Comparison of ENCODE assay signal across 15 cellular contexts in genomic region chr14:105889666-105890473, GRCh38.
DNase-seq lines count a peak whose midpoint lies in the region; ATAC-seq, FAIRE-seq and TF ChIP-seq lines count a peak whose summit lies in the region.
"Had no signal": no experiment of that assay in that cellular context is flagged by ENCODE, and none has a peak within 500 bp of the region (broad histone marks: within the 10 kb centered on the region; RNA-seq: fewer than 3 reads in every experiment).

No MANE protein-coding gene starts in this region.

- no peak overlapping the region for H3K4me3 ChIP-seq in right lobe of liver
- H3K4me3 ChIP-seq in HepG2 (replicated peaks in 1 of 3; ENCODE audit: insufficient read depth in 1 of 3, low read depth in 2 of 3, low read length in 3 of 3), result no peak overlapping the region
- H3K4me3 ChIP-seq in left lung, result no peak overlapping the region
- H3K4me3 ChIP-seq in H7 (ENCODE audit: insufficient read depth, low read depth, low read length), result no peak overlapping the region
- no peak overlapping the region for H3K4me3 ChIP-seq in GM23248
- H3K4me3 ChIP-seq: heart right ventricle had no signal

- no peaks in the 10 kb centered on the region for H3K9me3 ChIP-seq in right lobe of liver
- H3K9me3 ChIP-seq in HepG2 (ENCODE audit: low read length), result no peaks in the 10 kb centered on the region
- no peaks in the 10 kb centered on the region for H3K9me3 ChIP-seq in left lung
- no peaks in the 10 kb centered on the region for H3K9me3 ChIP-seq in GM23248 (ENCODE audit: low read depth)

- CTCF ChIA-PET in HepG2 (lab: Yijun Ruan, JAX; ENCODE audit: low intra/inter-chr PET ratio, low total read pairs), result no interaction called here

- ATAC-seq in right lobe of liver (peak in 1 of 4 donors; percentile 4), HepG2 (no peak), left lung (no peak), GM21423 (IDR thresholded peaks at IDR 0.05; ENCODE audit: unreplicated experiment) (no peak), GM21526 (IDR thresholded peaks at IDR 0.05; ENCODE audit: low FRiP score, unreplicated experiment) (no peak)
- ATAC-seq: heart right ventricle, Panc1 had no signal

- no TSS peak for BruUV-seq in HepG2 (replicated peaks; lab: Mats Ljungman, UMichigan)

- DNase-seq in right lobe of liver (peak; percentile 13 to 35 (median 31)), HepG2 (ENCODE audit: low spot score) (no peak), left lung (peak; percentile 24 to 47), H7 (no peak), GM23248 (no peak)
- peak; percentile 11 for DNase-seq in activated CD8-positive, alpha-beta memory T cell treated with anti-CD3 and anti-CD28 coated beads, Interleukin-2, amount 50 U/mL, for 4 hours
- DNase-seq: DND-41, mammary epithelial cell, NCI-H1105 treated with DMSO at 0.1 percent for 48 hours, NCI-H510A treated with DMSO at 0.1 percent for 48 hours, T1000 had no signal

- TF ChIP-seq CTCF in right lobe of liver (IDR thresholded peaks at IDR 0.05) (no peak), HepG2 (CRISPR knock-in tag; IDR thresholded peaks at IDR 0.05) (no peak), left lung (IDR thresholded peaks at IDR 0.05) (no peak)

- H2AFZ ChIP-seq in HepG2 (ENCODE audit: low read length), result no peak overlapping the region
- H2AFZ ChIP-seq in GM23248, result no peak overlapping the region

- POLR2A ChIA-PET in HepG2 (lab: Yijun Ruan, JAX), result no interaction called here

- H3K9ac ChIP-seq in HepG2 (ENCODE audit: insufficient read depth, low read depth, low read length) (no peak overlapping the region), GM23248 (no peak overlapping the region)

- H3K36me3 ChIP-seq in right lobe of liver (no peaks in the 10 kb centered on the region), HepG2 (replicated peaks in 1 of 2; ENCODE audit: control insufficient read depth in 1 of 2, insufficient read depth in 2 of 2, low read length in 2 of 2) (no peaks in the 10 kb centered on the region), left lung (no peaks in the 10 kb centered on the region), H7 (replicated peaks; ENCODE audit: control insufficient read depth, insufficient read depth, low read length) (no peaks in the 10 kb centered on the region), GM23248 (ENCODE audit: low read depth) (no peaks in the 10 kb centered on the region)
- H3K36me3 ChIP-seq: heart right ventricle had no signal

- H3K4me2 ChIP-seq in HepG2 (ENCODE audit: low read depth, low read length) (no peak overlapping the region), GM23248 (ENCODE audit: unreplicated experiment) (no peak overlapping the region)

- H3K4me1 ChIP-seq in right lobe of liver, result no peaks in the 10 kb centered on the region
- H3K4me1 ChIP-seq in HepG2 (ENCODE audit: insufficient read depth, low read length), result no peaks in the 10 kb centered on the region
- no peaks in the 10 kb centered on the region for H3K4me1 ChIP-seq in left lung
- H3K4me1 ChIP-seq in GM23248 (ENCODE audit: insufficient read depth), result no peaks in the 10 kb centered on the region
- H3K4me1 ChIP-seq: heart right ventricle had no signal

- no CpG with 5 or more reads among the region's 10 CpGs for WGBS in right lobe of liver (ENCODE audit: insufficient coverage, low coverage, low lambda C conversion rate, missing lambda C conversion rate)
- WGBS in HepG2 (ENCODE audit: low lambda C conversion rate), result 4% methylated on average over 8 of the region's 10 CpGs
- 42 to 53% methylated on average over 8 to 9 of the region's 10 CpGs for whole genome bisulfite sequencing in GM23248 (ENCODE audit: low coverage in 1 of 2, low lambda C conversion rate in 2 of 2, missing lambda C conversion rate in 2 of 2), 2 experiments

- TF ChIP-seq RAD21 in HepG2 (CRISPR knock-in tag; IDR thresholded peaks at IDR 0.05), result no peak

- no peaks in the 10 kb centered on the region for H3K79me2 ChIP-seq in HepG2 (ENCODE audit: insufficient read depth, low read length)
- no peaks in the 10 kb centered on the region for H3K79me2 ChIP-seq in GM23248 (ENCODE audit: insufficient read depth)

- no peak for TF ChIP-seq POLR2A in right lobe of liver (IDR thresholded peaks at IDR 0.05)
- TF ChIP-seq POLR2A in HepG2 (IDR thresholded peaks at IDR 0.05; ENCODE audit: insufficient read depth in 1 of 2, low read depth in 2 of 2, low read length in 2 of 2), result no peak

- no peaks in the 10 kb centered on the region for H4K20me1 ChIP-seq in HepG2 (ENCODE audit: insufficient read depth, low read length)
- H4K20me1 ChIP-seq in GM23248 (ENCODE audit: insufficient read depth), result no peaks in the 10 kb centered on the region

- no peaks in the 10 kb centered on the region for H3F3A ChIP-seq in GM23248 (ENCODE audit: insufficient read depth)

- in situ Hi-C loops in HepG2 (cut with HindIII; ENCODE audit: extremely low pct_ligation_motif_present, low pct_unique_long_range_greater_than_20kb) (no loop called here), GM23248 (cut with MboI) (no loop called here)

- intact Hi-C loops in right lobe of liver (cut with DNase I), result no loop called here
- intact Hi-C loops in HepG2 (cut with micrococcal nuclease; ENCODE audit: unreplicated experiment), result no loop called here
- intact Hi-C loops in left lung (cut with DNase I), result no loop called here

- no peaks in the 10 kb centered on the region for H3K9me2 ChIP-seq in GM23248 (ENCODE audit: insufficient read depth)

- H3K27ac ChIP-seq in right lobe of liver, result no peak overlapping the region
- no peak overlapping the region for H3K27ac ChIP-seq in HepG2 (ENCODE audit: extremely low read length, insufficient read depth, low read length)
- H3K27ac ChIP-seq in left lung, result no peak overlapping the region
- no peak overlapping the region for H3K27ac ChIP-seq in GM23248
- H3K27ac ChIP-seq: heart right ventricle had no signal

- H3K27me3 ChIP-seq in right lobe of liver (no peaks in the 10 kb centered on the region), HepG2 (ENCODE audit: control insufficient read depth in 1 of 2, insufficient read depth in 2 of 2, low read length in 2 of 2) (peaks cover 0 to 3% of the 10 kb centered on the region in 2 experiments; a peak in 1 of 5 replicates), left lung (peaks cover 0 to 36% of the 10 kb centered on the region in 2 donors), H7 (ENCODE audit: control insufficient read depth, insufficient read depth, low read length) (no peaks in the 10 kb centered on the region), GM23248 (replicated peaks; ENCODE audit: insufficient read depth) (no peaks in the 10 kb centered on the region)

- no peak for FAIRE-seq in HepG2 (lab: Jason Lieb, UNC)

- no peak for TF ChIP-seq EP300 in HepG2 (IDR thresholded peaks at IDR 0.05; ENCODE audit: low read depth in 2 of 2, low read length in 2 of 2)
- no peak for TF ChIP-seq EP300 in HepG2 (CRISPR knock-in tag; IDR thresholded peaks at IDR 0.05; ENCODE audit: borderline replicate concordance)

TF ChIP-seq in HepG2, 621 proteins besides CTCF, POLR2A, EP300 and RAD21 (continues in another document):
- TF ChIP-seq NR2F1 (CRISPR knock-in tag; IDR thresholded peaks at IDR 0.05) (no peak), ZNF251 (CRISPR knock-in tag; IDR thresholded peaks at IDR 0.05) (no peak), POLR2AphosphoS2 (IDR thresholded peaks at IDR 0.05; ENCODE audit: low read depth, low read length) (no peak), KAT7 (CRISPR knock-in tag; IDR thresholded peaks at IDR 0.05; ENCODE audit: borderline replicate concordance) (no peak), HIC2 (CRISPR knock-in tag; IDR thresholded peaks at IDR 0.05; ENCODE audit: low read depth) (no peak), ZNF713 (CRISPR knock-in tag; IDR thresholded peaks at IDR 0.05) (no peak), HMGA1 (CRISPR knock-in tag; conservative IDR thresholded peaks at IDR 0.05) (no peak), ZBTB1 (CRISPR knock-in tag; IDR thresholded peaks at IDR 0.05; ENCODE audit: borderline replicate concordance) (no peak), ZNF687 (CRISPR knock-in tag; IDR thresholded peaks at IDR 0.05) (no peak)

Comparison
In these comparisons a context has a peak if more than half of its experiments do, and no peak if none do; other contexts are left out.
1. DNase-seq: peak in right lobe of liver (3 of 3), activated CD8-positive, alpha-beta memory T cell treated with anti-CD3 and anti-CD28 coated beads, Interleukin-2, amount 50 U/mL, for 4 hours (single experiment) and left lung (2 of 2); none in HepG2 (single experiment), H7 (single experiment) and GM23248 (single experiment).